Comparison of ENCODE assay signal across 16 cellular contexts in genomic region chr10:32299354-32299980, GRCh38. TPM values are rescaled to one million over a fixed set of nuclear protein-coding genes. Genes with fewer than 3 reads are reported as not detected.
DNase-seq lines count a peak whose midpoint lies in the region; ATAC-seq and TF ChIP-seq lines count a peak whose summit lies in the region.
"Had no signal": no experiment of that assay in that cellular context is flagged by ENCODE, and none has a peak within 500 bp of the region (broad histone marks: within the 10 kb centered on the region; RNA-seq: fewer than 3 reads in every experiment).

No MANE protein-coding gene starts in this region.

- H3K9me3 Mint-ChIP-seq in activated CD8-positive, alpha-beta T cell treated with anti-CD3 and anti-CD28 coated beads for 36 hours = no peaks in the 10 kb centered on the region
- no peaks in the 10 kb centered on the region for H3K9me3 Mint-ChIP-seq in activated CD8-positive, alpha-beta T cell treated with anti-CD3 and anti-CD28 coated beads, Interleukin-2, amount 10 ng/mL, durations not matched to agents 7 days and 5 days (ENCODE audit: insufficient read depth)
- H3K9me3 Mint-ChIP-seq in activated naive CD8-positive, alpha-beta T cell (ENCODE audit: low read depth) = no peaks in the 10 kb centered on the region
- peaks cover 26% of the 10 kb centered on the region for H3K9me3 Mint-ChIP-seq in nephron progenitor cell

- no peak overlapping the region for H3K4me3 Mint-ChIP-seq in activated CD8-positive, alpha-beta T cell treated with anti-CD3 and anti-CD28 coated beads for 36 hours
- H3K4me3 Mint-ChIP-seq in activated CD8-positive, alpha-beta T cell treated with anti-CD3 and anti-CD28 coated beads, Interleukin-2, amount 10 ng/mL, durations not matched to agents 7 days and 5 days = no peak overlapping the region
- peak overlapping the region; percentile 35 for H3K4me3 Mint-ChIP-seq in activated naive CD8-positive, alpha-beta T cell
- H3K4me3 Mint-ChIP-seq in nephron progenitor cell = no peak overlapping the region

- no peak overlapping the region for H3K4me3 ChIP-seq in upper lobe of right lung
- H3K4me3 ChIP-seq in gastroesophageal sphincter = no peak overlapping the region
- H3K4me3 ChIP-seq: Peyer's patch, SK-N-MC had no signal

- DNase-seq in activated CD8-positive, alpha-beta T cell treated with anti-CD3 and anti-CD28 coated beads for 36 hours = no peak
- no peak for DNase-seq in activated CD8-positive, alpha-beta T cell treated with anti-CD3 and anti-CD28 coated beads, Interleukin-2, amount 10 ng/mL, durations not matched to agents 7 days and 5 days
- DNase-seq in EH (ENCODE audit: low read depth) (peak; percentile 29), nephron progenitor cell (no peak), upper lobe of right lung (no peak)
- DNase-seq: cortex of kidney, DMS79 treated with DMSO at 0.1 percent for 48 hours, Kasumi-1, NCI-H146, NCI-H82, Peyer's patch, trophoblast cell had no signal

- H3K36me3 Mint-ChIP-seq in activated CD8-positive, alpha-beta T cell treated with anti-CD3 and anti-CD28 coated beads for 36 hours (ENCODE audit: low read depth) = peaks cover 39% of the 10 kb centered on the region
- peaks cover 38% of the 10 kb centered on the region for H3K36me3 Mint-ChIP-seq in activated CD8-positive, alpha-beta T cell treated with anti-CD3 and anti-CD28 coated beads, Interleukin-2, amount 10 ng/mL, durations not matched to agents 7 days and 5 days (ENCODE audit: low read depth)
- peaks cover 16% of the 10 kb centered on the region for H3K36me3 Mint-ChIP-seq in activated naive CD8-positive, alpha-beta T cell
- peaks cover 66% of the 10 kb centered on the region for H3K36me3 Mint-ChIP-seq in nephron progenitor cell (ENCODE audit: low read depth)

- H3K27me3 Mint-ChIP-seq in activated CD8-positive, alpha-beta T cell treated with anti-CD3 and anti-CD28 coated beads for 36 hours = no peaks in the 10 kb centered on the region
- no peaks in the 10 kb centered on the region for H3K27me3 Mint-ChIP-seq in activated CD8-positive, alpha-beta T cell treated with anti-CD3 and anti-CD28 coated beads, Interleukin-2, amount 10 ng/mL, durations not matched to agents 7 days and 5 days (ENCODE audit: low read depth)
- H3K27me3 Mint-ChIP-seq in activated naive CD8-positive, alpha-beta T cell = no peaks in the 10 kb centered on the region
- H3K27me3 Mint-ChIP-seq in nephron progenitor cell (ENCODE audit: low read depth, poor library complexity) = no peaks in the 10 kb centered on the region

- ATAC-seq in activated CD8-positive, alpha-beta T cell treated with anti-CD3 and anti-CD28 coated beads for 36 hours = no peak
- no peak for ATAC-seq in activated CD8-positive, alpha-beta T cell treated with anti-CD3 and anti-CD28 coated beads, Interleukin-2, amount 10 ng/mL, durations not matched to agents 7 days and 5 days
- no peak for ATAC-seq in upper lobe of right lung
- no peak for ATAC-seq in GM21423 (IDR thresholded peaks at IDR 0.05; ENCODE audit: unreplicated experiment)
- ATAC-seq in gastroesophageal sphincter = no peak

- POLR2A ChIA-PET in activated CD8-positive, alpha-beta T cell treated with anti-CD3 and anti-CD28 coated beads for 36 hours (lab: Charles Lee) = interaction anchor here (0.6 kb wide), 1 partner anchor 157 kb away, joined by 3 read pairs; no protein-coding TSS in a partner anchor
- POLR2A ChIA-PET in activated CD8-positive, alpha-beta T cell treated with anti-CD3 and anti-CD28 coated beads, Interleukin-2, amount 10 ng/mL, durations not matched to agents 7 days and 5 days (lab: Charles Lee) = no interaction called here

- H3K4me1 Mint-ChIP-seq in activated CD8-positive, alpha-beta T cell treated with anti-CD3 and anti-CD28 coated beads for 36 hours (ENCODE audit: low read depth) = peaks cover 58% of the 10 kb centered on the region
- peaks cover 20% of the 10 kb centered on the region for H3K4me1 Mint-ChIP-seq in activated CD8-positive, alpha-beta T cell treated with anti-CD3 and anti-CD28 coated beads, Interleukin-2, amount 10 ng/mL, durations not matched to agents 7 days and 5 days (ENCODE audit: low read depth)
- peaks cover 73% of the 10 kb centered on the region for H3K4me1 Mint-ChIP-seq in activated naive CD8-positive, alpha-beta T cell (ENCODE audit: low read depth)
- H3K4me1 Mint-ChIP-seq in nephron progenitor cell = no peaks in the 10 kb centered on the region

- TF ChIP-seq CTCF in activated CD8-positive, alpha-beta T cell treated with anti-CD3 and anti-CD28 coated beads for 36 hours (IDR thresholded peaks at IDR 0.05) = no peak
- TF ChIP-seq CTCF in nephron progenitor cell (IDR thresholded peaks at IDR 0.05) (no peak), upper lobe of right lung (IDR thresholded peaks at IDR 0.05) (no peak), gastroesophageal sphincter (IDR thresholded peaks at IDR 0.05) (no peak)

- H3K27ac Mint-ChIP-seq in activated CD8-positive, alpha-beta T cell treated with anti-CD3 and anti-CD28 coated beads for 36 hours = peak overlapping the region; percentile 73
- H3K27ac Mint-ChIP-seq in activated CD8-positive, alpha-beta T cell treated with anti-CD3 and anti-CD28 coated beads, Interleukin-2, amount 10 ng/mL, durations not matched to agents 7 days and 5 days = no peak overlapping the region
- H3K27ac Mint-ChIP-seq in activated naive CD8-positive, alpha-beta T cell = peak overlapping the region; percentile 74
- H3K27ac Mint-ChIP-seq in nephron progenitor cell = peak overlapping the region; percentile 38

- intact Hi-C loops in activated CD8-positive, alpha-beta T cell treated with anti-CD3 and anti-CD28 coated beads for 36 hours (cut with micrococcal nuclease) = no loop called here
- intact Hi-C loops in upper lobe of right lung (cut with DNase I) = no loop called here

- H3K27me3 ChIP-seq in upper lobe of right lung (no peaks in the 10 kb centered on the region), gastroesophageal sphincter (no peaks in the 10 kb centered on the region)
- H3K27me3 ChIP-seq: Peyer's patch had no signal

- peaks cover 28% of the 10 kb centered on the region for H3K36me3 ChIP-seq in upper lobe of right lung
- H3K36me3 ChIP-seq in gastroesophageal sphincter = peaks cover 0 to 18% of the 10 kb centered on the region in 2 donors

- H3K9me3 ChIP-seq in upper lobe of right lung (no peaks in the 10 kb centered on the region), gastroesophageal sphincter (no peaks in the 10 kb centered on the region)
- H3K9me3 ChIP-seq: Peyer's patch had no signal

- TF ChIP-seq EP300 in gastroesophageal sphincter (IDR thresholded peaks at IDR 0.05) = no peak

- H3K4me1 ChIP-seq in upper lobe of right lung (peaks cover 29% of the 10 kb centered on the region), gastroesophageal sphincter (peaks cover 0 to 62% (median 0%) of the 10 kb centered on the region in 3 donors)

- no peak for TF ChIP-seq POLR2A in gastroesophageal sphincter (IDR thresholded peaks at IDR 0.05)

- CTCF ChIA-PET in activated CD8-positive, alpha-beta T cell treated with anti-CD3 and anti-CD28 coated beads for 36 hours (lab: Charles Lee) = interaction anchor here (0.9 kb wide), 1 partner anchor 45 kb away, joined by 3 read pairs; no protein-coding TSS in a partner anchor
- CTCF ChIA-PET in activated CD8-positive, alpha-beta T cell treated with anti-CD3 and anti-CD28 coated beads, Interleukin-2, amount 10 ng/mL, durations not matched to agents 7 days and 5 days (lab: Charles Lee) = interaction anchor here (0.7 kb wide), 1 partner anchor 70 kb away, joined by 5 read pairs; no protein-coding TSS in a partner anchor

- H3K27ac ChIP-seq in upper lobe of right lung (no peak overlapping the region), gastroesophageal sphincter (no peak overlapping the region)
- H3K27ac ChIP-seq: Peyer's patch, SK-N-MC had no signal

- 96% methylated on average over 4 to 6 of the region's 7 CpGs for WGBS in gastroesophageal sphincter (ENCODE audit: low coverage in 1 of 2), 2 donors

RNA-seq across cellular contexts. Expression of gene EPC1, which starts 47.5 kb away (rescaled TPM):
- 10 to 100 TPM; 33.0 to 33.9 TPM for total RNA-seq in activated CD8-positive, alpha-beta T cell treated with anti-CD3 and anti-CD28 coated beads for 36 hours
- 10 to 100 TPM; 40.9 to 43.5 TPM for total RNA-seq in activated CD8-positive, alpha-beta T cell treated with anti-CD3 and anti-CD28 coated beads, Interleukin-2, amount 10 ng/mL, durations not matched to agents 7 days and 5 days
- total RNA-seq in upper lobe of right lung (36.0 TPM), gastroesophageal sphincter (10 to 100 TPM; 24.1 to 61.3 (median 32.3) TPM)
